Comparison of ENCODE assay signal across 8 cellular contexts in genomic region chr10:123241391-123242141, GRCh38.
DNase-seq lines count a peak whose midpoint lies in the region; ATAC-seq and TF ChIP-seq lines count a peak whose summit lies in the region.

No MANE protein-coding gene starts in this region.

- 66 to 70% (median 68%) methylated on average over 7 of the region's 7 CpGs for WGBS in ovary, 3 donors

- intact Hi-C loops in activated naive CD4-positive, alpha-beta T cell treated with anti-CD3 and anti-CD28 coated beads for 36 hours (cut with micrococcal nuclease), result loop anchor here (1.0 kb wide), 2 partner anchors 46 to 87 kb away; partner anchors contain the start of gene BUB3
- intact Hi-C loops in ovary (cut with DNase I), result no loop called here

- H3K36me3 ChIP-seq in ovary, result no peaks in the 10 kb centered on the region

- TF ChIP-seq EP300 in ovary (IDR thresholded peaks at IDR 0.05), result no peak

- TF ChIP-seq POLR2A in ovary (IDR thresholded peaks at IDR 0.05), result no peak

- peak; percentile 8 for DNase-seq in RPMI8226
- DNase-seq in activated naive CD4-positive, alpha-beta T cell treated with anti-CD3 and anti-CD28 coated beads for 36 hours, result peak; percentile 64
- DNase-seq in stimulated activated CD8-positive, alpha-beta memory T cell treated with anti-CD3 and anti-CD28 coated beads, Interleukin-4, amount 100 ng/mL, for 48 hours, result peak; percentile 34
- DNase-seq in SK-N-DZ (ENCODE audit: low spot score), result no peak
- no peak for DNase-seq in ovary
- no peak for DNase-seq in SKM-1 (lab: John Stamatoyannopoulos, UW; ENCODE audit: unreplicated experiment)

- CTCF ChIA-PET in activated naive CD4-positive, alpha-beta T cell treated with anti-CD3 and anti-CD28 coated beads for 36 hours (lab: Charles Lee), result interaction anchor here (1.1 kb wide), 2 partner anchors 90 to 91 kb away, joined by 3 to 4 read pairs; no protein-coding TSS in a partner anchor

- H3K36me3 Mint-ChIP-seq in activated naive CD4-positive, alpha-beta T cell treated with anti-CD3 and anti-CD28 coated beads for 36 hours (ENCODE audit: low read depth), result peaks cover 2% of the 10 kb centered on the region

- H3K4me3 Mint-ChIP-seq in activated naive CD4-positive, alpha-beta T cell treated with anti-CD3 and anti-CD28 coated beads for 36 hours, result peak overlapping the region; percentile 7

- peak; percentile 57 for ATAC-seq in GM21360 (IDR thresholded peaks at IDR 0.05; ENCODE audit: unreplicated experiment)
- ATAC-seq in HG03196 (IDR thresholded peaks at IDR 0.05; ENCODE audit: unreplicated experiment), result no peak

- peak overlapping the region; percentile 86 for H3K27ac Mint-ChIP-seq in activated naive CD4-positive, alpha-beta T cell treated with anti-CD3 and anti-CD28 coated beads for 36 hours

- H3K27me3 Mint-ChIP-seq in activated naive CD4-positive, alpha-beta T cell treated with anti-CD3 and anti-CD28 coated beads for 36 hours (ENCODE audit: low read depth), result no peaks in the 10 kb centered on the region

- no peak overlapping the region for H3K4me3 ChIP-seq in ovary

- H3K27ac ChIP-seq in ovary, result no peak overlapping the region

- no peaks in the 10 kb centered on the region for H3K9me3 ChIP-seq in ovary

- H3K4me1 Mint-ChIP-seq in activated naive CD4-positive, alpha-beta T cell treated with anti-CD3 and anti-CD28 coated beads for 36 hours (ENCODE audit: low read depth), result peaks cover 26% of the 10 kb centered on the region

- TF ChIP-seq CTCF in ovary (IDR thresholded peaks at IDR 0.05), result no peak

- no peaks in the 10 kb centered on the region for H3K27me3 ChIP-seq in ovary

- H3K9me3 Mint-ChIP-seq in activated naive CD4-positive, alpha-beta T cell treated with anti-CD3 and anti-CD28 coated beads for 36 hours, result no peaks in the 10 kb centered on the region

- no peaks in the 10 kb centered on the region for H3K4me1 ChIP-seq in ovary (ENCODE audit: insufficient read depth)

Comparison
In these comparisons a context has a peak if more than half of its experiments do, and no peak if none do; other contexts are left out.
1. DNase-seq: peak in RPMI8226 (single experiment), activated naive CD4-positive, alpha-beta T cell treated with anti-CD3 and anti-CD28 coated beads for 36 hours (single experiment) and stimulated activated CD8-positive, alpha-beta memory T cell treated with anti-CD3 and anti-CD28 coated beads, Interleukin-4, amount 100 ng/mL, for 48 hours (single experiment); none in SK-N-DZ (single experiment), ovary (0 of 5) and SKM-1 (single experiment).